In genomic region chr15:68680756-68681155, GRCh38 we compare ENCODE assay signal across 6 cellular contexts.
DNase-seq lines count a peak whose midpoint lies in the region; TF ChIP-seq lines count a peak whose summit lies in the region.
"Not testable (repeated sequence)": the region's sequence is repeated elsewhere in the genome, so short reads cannot be mapped to it uniquely, and the experiment has no call there.

No MANE protein-coding gene starts in this region.

- not testable (repeated sequence) for H3K9me3 ChIP-seq in spleen

- H3K4me3 ChIP-seq in dorsolateral prefrontal cortex, spleen: not testable (repeated sequence)

- TF ChIP-seq POLR2A in spleen (IDR thresholded peaks at IDR 0.05): not testable (repeated sequence)

- not testable (repeated sequence) for H3K27me3 ChIP-seq in dorsolateral prefrontal cortex; spleen (replicated peaks in 1 of 7)

- not testable (repeated sequence) for H3K4me1 ChIP-seq in spleen

- H3K27ac ChIP-seq in angular gyrus (ENCODE audit: low read depth, low read length) (peak overlapping the region; percentile 88), dorsolateral prefrontal cortex (peak overlapping the region in 52 of 59 donors; percentile 7 to 98 (median 88)), temporal lobe (ENCODE audit: low read depth, low read length) (peak overlapping the region; percentile 95)
- not testable (repeated sequence) for H3K27ac ChIP-seq in spleen

- intact Hi-C loops in dorsolateral prefrontal cortex (cut with DNase I): loop anchor here in 1 of 2 donors (1.0 to 5.0 kb wide), 2 partner anchors 20 to 137 kb away; no protein-coding TSS in a partner anchor
- intact Hi-C loops in cardiac septum (cut with DNase I); spleen (cut with DNase I; ENCODE audit: low total_unique reads): not testable (repeated sequence)

- DNase-seq in dorsolateral prefrontal cortex (peak in 1 of 10 donors; percentile 25), cardiac septum (ENCODE audit: low spot score) (peak; percentile 10), mesenteric fat pad (ENCODE audit: low spot score) (peak; percentile 41), spleen (peak; percentile 24)

- not testable (repeated sequence) for TF ChIP-seq CTCF in dorsolateral prefrontal cortex (IDR thresholded peaks at IDR 0.05 in 54 of 56, conservative IDR thresholded peaks at IDR 0.05 in 2 of 56; ENCODE audit: low read depth in 1 of 56, partially characterized antibody in 56 of 56); spleen (IDR thresholded peaks at IDR 0.05 in 8 of 11, conservative IDR thresholded peaks at IDR 0.05 in 3 of 11)

- H3K36me3 ChIP-seq in spleen: not testable (repeated sequence)

- WGBS in spleen, 5 donors: 88 to 96% (median 92%) methylated on average over 10 of the region's 10 CpGs
